Comparison of ENCODE assay signal across 1 cellular context in the genomic region with DNA sequence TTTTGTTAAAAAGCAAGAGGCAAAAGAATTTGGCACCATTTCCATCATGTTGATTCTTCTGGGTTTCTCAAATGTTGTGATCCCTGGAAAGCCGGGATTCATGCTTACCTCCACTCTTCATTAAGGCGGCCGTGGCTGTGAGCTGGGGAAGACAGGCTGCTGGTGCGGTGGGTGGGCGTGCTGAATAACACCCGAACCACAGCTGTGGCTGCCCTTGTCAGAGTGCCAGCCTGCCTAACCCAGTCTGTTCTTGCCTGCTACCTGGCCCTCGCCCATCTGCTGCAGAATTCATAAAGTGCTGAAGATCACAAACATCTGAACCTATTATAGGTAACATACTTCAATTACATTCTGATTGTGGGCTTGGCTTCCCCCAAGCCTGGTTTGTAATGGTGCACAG.
TF ChIP-seq lines count a peak whose summit lies in the region.

No MANE protein-coding gene starts in this region.

TF ChIP-seq in GM23338, 12 proteins besides CTCF, POLR2A, EP300 and RAD21 (continued from another document):
- TF ChIP-seq, protein P1, sequence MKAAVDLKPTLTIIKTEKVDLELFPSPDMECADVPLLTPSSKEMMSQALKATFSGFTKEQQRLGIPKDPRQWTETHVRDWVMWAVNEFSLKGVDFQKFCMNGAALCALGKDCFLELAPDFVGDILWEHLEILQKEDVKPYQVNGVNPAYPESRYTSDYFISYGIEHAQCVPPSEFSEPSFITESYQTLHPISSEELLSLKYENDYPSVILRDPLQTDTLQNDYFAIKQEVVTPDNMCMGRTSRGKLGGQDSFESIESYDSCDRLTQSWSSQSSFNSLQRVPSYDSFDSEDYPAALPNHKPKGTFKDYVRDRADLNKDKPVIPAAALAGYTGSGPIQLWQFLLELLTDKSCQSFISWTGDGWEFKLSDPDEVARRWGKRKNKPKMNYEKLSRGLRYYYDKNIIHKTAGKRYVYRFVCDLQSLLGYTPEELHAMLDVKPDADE (IDR thresholded peaks at IDR 0.05), result no peak
- TF ChIP-seq POLR2AphosphoS5 (IDR thresholded peaks at IDR 0.05; ENCODE audit: low read depth), result no peak
- no peak for TF ChIP-seq EZH2phosphoT487 (IDR thresholded peaks at IDR 0.05; ENCODE audit: unreplicated experiment)
- no peak for TF ChIP-seq ZNF331 (CRISPR knock-in tag; IDR thresholded peaks at IDR 0.05; ENCODE audit: low read depth)
- TF ChIP-seq JUNB (IDR thresholded peaks at IDR 0.05; ENCODE audit: unreplicated experiment), result no peak
- no peak for TF ChIP-seq STAT1 (IDR thresholded peaks at IDR 0.05; ENCODE audit: unreplicated experiment)
- TF ChIP-seq REST (IDR thresholded peaks at IDR 0.05; ENCODE audit: unreplicated experiment), result no peak
